ENCODE assay signal across 8 cellular contexts in genomic region chr12:6430124-6430989, GRCh38. TPM values are rescaled to one million over a fixed set of nuclear protein-coding genes. Genes with fewer than 3 reads are reported as not detected.
DNase-seq lines count a peak whose midpoint lies in the region; ATAC-seq and TF ChIP-seq lines count a peak whose summit lies in the region.

No MANE protein-coding gene starts in this region.

- TF ChIP-seq CTCF in brain (conservative IDR thresholded peaks at IDR 0.05), result no peak

- ATAC-seq in HG02571 (IDR thresholded peaks at IDR 0.05; ENCODE audit: unreplicated experiment), result no peak

- peak; percentile 21 for DNase-seq in NCI-H510A treated with DMSO at 0.1 percent for 48 hours (lab: John Stamatoyannopoulos, UW)
- DNase-seq in NCI-H510A (lab: John Stamatoyannopoulos, UW), result no peak
- DNase-seq in SIG-M5 (lab: John Stamatoyannopoulos, UW), result peak; percentile 65
- DNase-seq in kidney glomerular epithelial cell (lab: John Stamatoyannopoulos, UW), result peak; percentile 92
- peak; percentile 84 for DNase-seq in stimulated activated CD4-positive, alpha-beta T cell treated with anti-CD3 and anti-CD28 coated beads, Interleukin-15, amount 100 ng/mL, for 24 hours
- no peak for DNase-seq in DMS79 treated with DMSO at 0.1 percent for 48 hours (lab: John Stamatoyannopoulos, UW)

- H3K4me3 Mint-ChIP-seq in brain, result no peak overlapping the region

- H3K36me3 Mint-ChIP-seq in brain, result no peaks in the 10 kb centered on the region

- H3K27me3 Mint-ChIP-seq in brain, result peaks cover 14% of the 10 kb centered on the region

- peaks cover 29% of the 10 kb centered on the region for H3K4me1 Mint-ChIP-seq in brain

- H3K9me3 Mint-ChIP-seq in brain, result peaks cover 0 to 2% (median 0%) of the 10 kb centered on the region in 5 experiments

- H3K27ac Mint-ChIP-seq in brain, result peak overlapping the region in 3 of 5 experiments; percentile 42 to 77 (median 62)

RNA-seq across cellular contexts. Expression of gene CD27, which starts 14.4 kb away (rescaled TPM):
- polyA plus RNA-seq in brain (ENCODE audit: insufficient read depth, low read depth, low replicate concordance), result 0.34 TPM

RNA-seq across cellular contexts. Expression of gene TAPBPL, which starts 21.5 kb away (rescaled TPM):
- polyA plus RNA-seq in brain (ENCODE audit: insufficient read depth, low read depth, low replicate concordance), result 14.5 TPM

RNA-seq across cellular contexts. Expression of gene VAMP1, which starts 40.1 kb away (rescaled TPM):
- 42.2 TPM for polyA plus RNA-seq in brain (ENCODE audit: insufficient read depth, low read depth, low replicate concordance)

RNA-seq across cellular contexts. Expression of gene LTBR, which starts 46.4 kb away (rescaled TPM):
- polyA plus RNA-seq in brain (ENCODE audit: insufficient read depth, low read depth, low replicate concordance), result 18.7 TPM

RNA-seq across cellular contexts. Expression of gene SCNN1A, which starts 55.0 kb away (rescaled TPM):
- 211 TPM for polyA plus RNA-seq in brain (ENCODE audit: insufficient read depth, low read depth, low replicate concordance)

Comparison
In these comparisons a context has a peak if more than half of its experiments do, and no peak if none do; other contexts are left out.
1. DNase-seq: peak in NCI-H510A treated with DMSO at 0.1 percent for 48 hours (single experiment), SIG-M5 (single experiment), kidney glomerular epithelial cell (single experiment) and stimulated activated CD4-positive, alpha-beta T cell treated with anti-CD3 and anti-CD28 coated beads, Interleukin-15, amount 100 ng/mL, for 24 hours (single experiment); none in NCI-H510A (single experiment) and DMS79 treated with DMSO at 0.1 percent for 48 hours (single experiment).